Comparison of ENCODE assay signal across 1 cellular context in genomic region chr1:117121589-117122296, GRCh38.
TF ChIP-seq lines count a peak whose summit lies in the region.

Gene TRIM45 (minus strand): TSS chr1:117121749. CDS start chr1:117121201, 548 bp downstream.

TF ChIP-seq in H1, 55 proteins besides CTCF, POLR2A, EP300 and RAD21:
- peak; percentile 63 for TF ChIP-seq TAF7 (optimal IDR thresholded peaks at IDR 0.05; ENCODE audit: borderline replicate concordance, low read depth, low read length)
- TF ChIP-seq BACH1 (IDR thresholded peaks at IDR 0.05; ENCODE audit: low read length), result peak; percentile 87
- peak; percentile 19 for TF ChIP-seq SP2 (IDR thresholded peaks at IDR 0.05; ENCODE audit: low read length)
- no peak for TF ChIP-seq BCL11A (IDR thresholded peaks at IDR 0.05; ENCODE audit: low read depth in 2 of 2, low read length in 2 of 2)
- peak; percentile 66 for TF ChIP-seq MAX (IDR thresholded peaks at IDR 0.05)
- TF ChIP-seq BRCA1 (IDR thresholded peaks at IDR 0.05; ENCODE audit: low read depth, low read length), result no peak
- no peak for TF ChIP-seq GTF2F1 (IDR thresholded peaks at IDR 0.05; ENCODE audit: borderline replicate concordance, low read depth, low read length)
- peak; percentile 68; the same call in 1 of the 2 replicates for TF ChIP-seq POLR2AphosphoS5 (IDR thresholded peaks at IDR 0.05; ENCODE audit: low read depth, low read length)
- no peak for TF ChIP-seq SIX5 (IDR thresholded peaks at IDR 0.05; ENCODE audit: low read depth, low read length)
- TF ChIP-seq CHD2 (IDR thresholded peaks at IDR 0.05; ENCODE audit: low read length), result peak; percentile 76
- TF ChIP-seq HDAC2 (IDR thresholded peaks at IDR 0.05; ENCODE audit: borderline replicate concordance in 1 of 2, low read depth in 2 of 2, low read length in 2 of 2), result peak in 1 of 2 experiments; percentile 85; a peak in 3 of 4 replicates
- TF ChIP-seq SP1 (IDR thresholded peaks at IDR 0.05; ENCODE audit: low read depth, low read length), result peak; percentile 36
- TF ChIP-seq GABPA (IDR thresholded peaks at IDR 0.05; ENCODE audit: borderline replicate concordance, insufficient read depth, low read length), result 0 out of 2 replicates have a peak, but pooled peaks have one; percentile 26
- TF ChIP-seq CHD1 (IDR thresholded peaks at IDR 0.05; ENCODE audit: low read depth, low read length), result no peak
- peak; percentile 41; the same call in 1 of the 2 replicates for TF ChIP-seq CREB1 (IDR thresholded peaks at IDR 0.05)
- TF ChIP-seq NRF1 (IDR thresholded peaks at IDR 0.05; ENCODE audit: low read depth, low read length), result no peak
- 0 out of 2 replicates have a peak, but pooled peaks have one; percentile 32 for TF ChIP-seq TBP (IDR thresholded peaks at IDR 0.05; ENCODE audit: low read depth, low read length)
- peak; percentile 51; the same call in 1 of the 2 replicates for TF ChIP-seq TAF1 (IDR thresholded peaks at IDR 0.05; ENCODE audit: low read depth, low read length)
- TF ChIP-seq E2F6 (IDR thresholded peaks at IDR 0.05), result peak; percentile 51
- TF ChIP-seq CTBP2 (IDR thresholded peaks at IDR 0.05; ENCODE audit: borderline replicate concordance, insufficient read depth, insufficient read length, low read length), result peak; percentile 78
- TF ChIP-seq RNF2 (IDR thresholded peaks at IDR 0.05; ENCODE audit: borderline replicate concordance, low read depth, low read length, missing control alignments, poor library complexity, severe bottlenecking), result no peak
- peak; percentile 62 for TF ChIP-seq PHF8 (conservative IDR thresholded peaks at IDR 0.05; ENCODE audit: low read depth, low read length)
- no peak for TF ChIP-seq SP4 (IDR thresholded peaks at IDR 0.05; ENCODE audit: low read length)
